ENCODE assay signal across 8 cellular contexts in genomic region chr19:55088543-55089265, GRCh38. TPM values are rescaled to one million over a fixed set of nuclear protein-coding genes. Genes with fewer than 3 reads are reported as not detected.
DNase-seq lines count a peak whose midpoint lies in the region; ATAC-seq, FAIRE-seq and TF ChIP-seq lines count a peak whose summit lies in the region.

No MANE protein-coding gene starts in this region.

- DNase-seq in CD4-positive, CD25-positive, alpha-beta regulatory T cell, result peak; percentile 58 to 61 (median 60)
- DNase-seq in HFFc6 (peak; percentile 55), RKO (ENCODE audit: low spot score) (peak; percentile 61), foreskin melanocyte (peak; percentile 59), pancreas (peak in 5 of 6 donors; percentile 60 to 91 (median 83)), tibial artery (peak in 1 of 2 donors; percentile 68)
- peak; percentile 62 for DNase-seq in activated effector memory CD4-positive, alpha-beta T cell treated with Interleukin-2 at 50 U/mL for 16 hours

- whole genome bisulfite sequencing in pancreas, 2 donors, result 40 to 48% methylated on average over 10 to 16 of the region's 16 CpGs

- H3K27ac Mint-ChIP-seq in CD4-positive, CD25-positive, alpha-beta regulatory T cell, result peak overlapping the region in 1 of 3 donors; percentile 49
- peak overlapping the region; percentile 73 for H3K27ac Mint-ChIP-seq in HFFc6

- H3K27me3 Mint-ChIP-seq in CD4-positive, CD25-positive, alpha-beta regulatory T cell, result peaks cover 52% of the 10 kb centered on the region
- peaks cover 25% of the 10 kb centered on the region for H3K27me3 Mint-ChIP-seq in HFFc6 (ENCODE audit: insufficient read depth)

- H3K9me3 Mint-ChIP-seq in CD4-positive, CD25-positive, alpha-beta regulatory T cell, result peaks cover 0 to 7% (median 0%) of the 10 kb centered on the region in 7 donors
- no peaks in the 10 kb centered on the region for H3K9me3 Mint-ChIP-seq in HFFc6

- no peak overlapping the region for H3K4me3 ChIP-seq in CD4-positive, CD25-positive, alpha-beta regulatory T cell (ENCODE audit: low read depth, low read length)
- H3K4me3 ChIP-seq in pancreas (no peak overlapping the region), tibial artery (no peak overlapping the region)

- H3K4me3 Mint-ChIP-seq in CD4-positive, CD25-positive, alpha-beta regulatory T cell, result peak overlapping the region; percentile 65 to 92 (median 68)
- peak overlapping the region; percentile 89 for H3K4me3 Mint-ChIP-seq in HFFc6

- H3K4me1 ChIP-seq in CD4-positive, CD25-positive, alpha-beta regulatory T cell (ENCODE audit: control insufficient read depth, insufficient read depth, low read length, poor library complexity, severe bottlenecking), result peaks cover 21% of the 10 kb centered on the region
- H3K4me1 ChIP-seq in pancreas (no peaks in the 10 kb centered on the region), tibial artery (peaks cover 0 to 26% (median 22%) of the 10 kb centered on the region in 4 donors)

- no peak overlapping the region for H3K27ac ChIP-seq in CD4-positive, CD25-positive, alpha-beta regulatory T cell (ENCODE audit: insufficient read depth, low read length, poor library complexity, severe bottlenecking)
- H3K27ac ChIP-seq in pancreas (no peak overlapping the region), tibial artery (no peak overlapping the region)

- intact Hi-C loops in pancreas (cut with DNase I), result no loop called here
- intact Hi-C loops in tibial artery (cut with DNase I; ENCODE audit: low total_unique reads), result no loop called here

- FAIRE-seq in pancreas (lab: Jason Lieb, UNC), result no peak

- peaks cover 0 to 26% (median 15%) of the 10 kb centered on the region in 4 donors for H3K4me1 Mint-ChIP-seq in CD4-positive, CD25-positive, alpha-beta regulatory T cell
- peaks cover 18% of the 10 kb centered on the region for H3K4me1 Mint-ChIP-seq in HFFc6 (ENCODE audit: low read depth)

- peak in 1 of 2 donors; percentile 43 for ATAC-seq in CD4-positive, CD25-positive, alpha-beta regulatory T cell (ENCODE audit: low read depth in 2 of 2)
- peak; percentile 44 to 63 (median 54) for ATAC-seq in pancreas
- ATAC-seq in HG03342 (IDR thresholded peaks at IDR 0.05; ENCODE audit: unreplicated experiment), result no peak

- TF ChIP-seq CTCF in HFFc6 (IDR thresholded peaks at IDR 0.05), result peak; percentile 96
- TF ChIP-seq CTCF in pancreas (IDR thresholded peaks at IDR 0.05), result peak; percentile 69 to 87 (median 84)
- peak; percentile 32 to 85 for TF ChIP-seq CTCF in tibial artery (IDR thresholded peaks at IDR 0.05)

- H3K36me3 Mint-ChIP-seq in CD4-positive, CD25-positive, alpha-beta regulatory T cell, result peaks cover 19% of the 10 kb centered on the region
- 0 out of 2 replicates have a peak, but pooled peaks cover 10% of the 10 kb centered on the region for H3K36me3 Mint-ChIP-seq in HFFc6 (ENCODE audit: low read depth)

- peaks cover 5% of the 10 kb centered on the region for H3K36me3 ChIP-seq in CD4-positive, CD25-positive, alpha-beta regulatory T cell (ENCODE audit: control insufficient read depth, insufficient read depth, low read length)
- peaks cover 0 to 10% (median 6%) of the 10 kb centered on the region in 3 donors for H3K36me3 ChIP-seq in pancreas
- H3K36me3 ChIP-seq in tibial artery, result peaks cover 28 to 37% (median 30%) of the 10 kb centered on the region in 3 donors

- H3K9me3 ChIP-seq in CD4-positive, CD25-positive, alpha-beta regulatory T cell (ENCODE audit: control insufficient read depth in 2 of 2, low read length in 2 of 2), result no peaks in the 10 kb centered on the region
- H3K9me3 ChIP-seq in pancreas (no peaks in the 10 kb centered on the region), tibial artery (no peaks in the 10 kb centered on the region)

- H3K27me3 ChIP-seq in CD4-positive, CD25-positive, alpha-beta regulatory T cell (ENCODE audit: control insufficient read depth, insufficient read depth, low read length), result peaks cover 7% of the 10 kb centered on the region
- H3K27me3 ChIP-seq in pancreas (no peaks in the 10 kb centered on the region), tibial artery (peaks cover 3 to 39% of the 10 kb centered on the region in 2 donors)

RNA-seq across cellular contexts. Expression of gene EPS8L1, which starts 13.0 kb away (rescaled TPM):
- total RNA-seq in CD4-positive, CD25-positive, alpha-beta regulatory T cell, result 4.4 TPM
- 1 to 10 TPM in 3 of 4 donors, under 1 TPM in 1; 0.41 to 4.0 (median 1.3) TPM for polyA plus RNA-seq in CD4-positive, CD25-positive, alpha-beta regulatory T cell
- under 1 TPM in 5 of 6 experiments, not detected in 1; 0.55 to 0.94 (median 0.64) TPM for total RNA-seq in HFFc6 (2021; fragmentation: NEBNext Ultra II Directional; extraction: Animal tissue kit (Norgen Biotek cat#: 25700))
- 10 to 100 TPM; 10.2 to 32.0 (median 16.0) TPM for total RNA-seq in pancreas
- polyA plus RNA-seq in pancreas, result 100 to 1,000 TPM; 152 to 279 TPM

RNA-seq across cellular contexts. Expression of gene RDH13, which starts 25.8 kb away (rescaled TPM):
- total RNA-seq in CD4-positive, CD25-positive, alpha-beta regulatory T cell, result 14.1 TPM
- polyA plus RNA-seq in CD4-positive, CD25-positive, alpha-beta regulatory T cell, result 10 to 100 TPM in 3 of 4 donors, 1 to 10 TPM in 1; 9.1 to 16.1 (median 14.7) TPM
- total RNA-seq in HFFc6 (2021; fragmentation: NEBNext Ultra II Directional; extraction: Animal tissue kit (Norgen Biotek cat#: 25700)), result 1 to 10 TPM; 2.4 to 3.3 (median 2.8) TPM
- 10 to 100 TPM; 10.9 to 27.1 (median 14.2) TPM for total RNA-seq in pancreas
- polyA plus RNA-seq in pancreas, result 10 to 100 TPM; 22.0 to 26.6 TPM

RNA-seq across cellular contexts. Expression of gene PPP1R12C, which starts 28.7 kb away (rescaled TPM):
- 191 TPM for total RNA-seq in CD4-positive, CD25-positive, alpha-beta regulatory T cell
- 1 to 10 TPM; 2.2 to 5.9 (median 3.8) TPM for polyA plus RNA-seq in CD4-positive, CD25-positive, alpha-beta regulatory T cell
- 10 to 100 TPM; 82.7 to 96.0 (median 91.9) TPM for total RNA-seq in HFFc6 (2021; fragmentation: NEBNext Ultra II Directional; extraction: Animal tissue kit (Norgen Biotek cat#: 25700))
- 10 to 100 TPM; 37.1 to 61.5 (median 50.9) TPM for total RNA-seq in pancreas
- 100 to 1,000 TPM; 174 to 266 TPM for polyA plus RNA-seq in pancreas

RNA-seq across cellular contexts. Expression of gene GP6, which starts 50.6 kb away (rescaled TPM):
- 2.0 TPM for total RNA-seq in CD4-positive, CD25-positive, alpha-beta regulatory T cell
- not detected for polyA plus RNA-seq in CD4-positive, CD25-positive, alpha-beta regulatory T cell
- not detected for total RNA-seq in HFFc6 (2021; fragmentation: NEBNext Ultra II Directional; extraction: Animal tissue kit (Norgen Biotek cat#: 25700))
- under 1 TPM in 5 of 6 donors, not detected in 1; 0.09 to 0.25 (median 0.24) TPM for total RNA-seq in pancreas
- polyA plus RNA-seq in pancreas, result under 1 TPM in 1 of 2 donors, not detected in 1; 0.31 TPM
